Comparison of ENCODE assay signal across 21 cellular contexts in the genomic region with DNA sequence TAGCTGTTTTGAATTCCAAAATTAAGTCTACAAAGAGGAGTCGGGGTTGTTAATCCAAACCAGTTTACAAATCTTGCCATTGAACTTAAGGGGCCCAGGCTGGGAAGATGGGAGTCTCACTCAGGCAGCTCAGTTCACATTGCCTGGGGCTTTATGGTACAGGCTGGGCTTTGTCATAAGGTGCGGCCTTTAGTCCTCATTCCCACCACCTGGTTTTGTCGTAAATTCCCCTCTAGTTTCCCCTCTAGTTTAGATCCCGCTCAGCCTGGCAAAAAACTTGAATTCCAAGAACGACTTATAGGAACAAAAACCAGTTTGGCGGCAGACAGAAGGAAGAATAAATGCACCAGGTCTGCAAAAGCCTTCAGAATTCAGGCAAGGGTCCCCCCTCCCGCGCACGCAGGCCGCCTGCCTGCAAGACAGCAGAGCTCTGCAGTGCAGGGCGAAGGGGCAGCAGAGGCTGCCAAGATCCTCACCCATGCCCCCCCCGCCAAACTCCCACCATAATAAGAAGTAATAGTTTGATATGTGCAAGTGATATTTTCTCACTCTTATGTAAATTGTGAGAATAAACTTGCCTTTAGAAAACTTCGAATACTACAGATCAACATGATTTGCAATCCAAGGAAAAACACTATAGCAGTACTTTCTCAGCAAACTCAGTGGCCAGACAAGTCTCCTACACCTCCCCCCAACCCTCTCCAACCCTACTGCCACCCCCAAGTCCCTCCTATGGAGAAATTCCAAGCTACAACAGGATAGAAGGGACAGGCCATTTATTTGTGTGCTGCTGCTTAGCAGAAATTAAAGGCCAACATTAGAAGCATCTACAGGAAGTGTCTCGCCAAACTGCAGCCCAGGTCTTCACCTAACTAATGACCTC. TPM values are rescaled to one million over a fixed set of nuclear protein-coding genes. Genes with fewer than 3 reads are reported as not detected.
DNase-seq lines count a peak whose midpoint lies in the region; ATAC-seq and TF ChIP-seq lines count a peak whose summit lies in the region.
"Had no signal": no experiment of that assay in that cellular context is flagged by ENCODE, and none has a peak within 500 bp of the region (broad histone marks: within the 10 kb centered on the region; RNA-seq: fewer than 3 reads in every experiment).

No MANE protein-coding gene starts in this region.

- peaks cover 3% of the 10 kb centered on the region for H3K4me1 Mint-ChIP-seq in activated naive CD8-positive, alpha-beta T cell treated with anti-CD3 and anti-CD28 coated beads, Interleukin-2, amount 50 U/mL, for 24 hours
- H3K4me1 Mint-ChIP-seq: activated CD8-positive, alpha-beta memory T cell treated with anti-CD3 and anti-CD28 coated beads, Interleukin-2, amount 10 ng/mL, durations not matched to agents 7 days and 5 days had no signal

- ATAC-seq in HG02678 (IDR thresholded peaks at IDR 0.05; ENCODE audit: unreplicated experiment) = no peak
- ATAC-seq in activated naive CD8-positive, alpha-beta T cell treated with anti-CD3 and anti-CD28 coated beads, Interleukin-2, amount 50 U/mL, for 24 hours = no peak
- ATAC-seq: activated CD4-positive, alpha-beta T cell treated with anti-CD3 and anti-CD28 coated beads for 36 hours; activated CD8-positive, alpha-beta memory T cell treated with anti-CD3 and anti-CD28 coated beads, Interleukin-2, amount 10 ng/mL, durations not matched to agents 7 days and 5 days; effector memory CD8-positive, alpha-beta T cell; heart right ventricle had no signal

- H3K27ac ChIP-seq in cardiac muscle cell (peak overlapping the region; percentile 88), VCaP (peak overlapping the region; percentile 87), thyroid gland (peak overlapping the region; percentile 89 to 95 (median 91))
- H3K27ac ChIP-seq: BLaER1 treated with 17β-estradiol and CSF1 and Interleukin-3, amounts not matched to agents 10 nM and 100 nM; GM23248; ovary; spleen; thoracic aorta had no signal

- 46 to 51% methylated on average over 14 of the region's 14 CpGs for WGBS in thyroid gland, 2 donors

- H3K27ac Mint-ChIP-seq in activated naive CD8-positive, alpha-beta T cell treated with anti-CD3 and anti-CD28 coated beads, Interleukin-2, amount 50 U/mL, for 24 hours = no peak overlapping the region
- H3K27ac Mint-ChIP-seq: activated CD4-positive, alpha-beta T cell treated with anti-CD3 and anti-CD28 coated beads for 36 hours; activated CD8-positive, alpha-beta memory T cell treated with anti-CD3 and anti-CD28 coated beads, Interleukin-2, amount 10 ng/mL, durations not matched to agents 7 days and 5 days; effector memory CD8-positive, alpha-beta T cell had no signal

- no peak for TF ChIP-seq CTCF in cardiac muscle cell (IDR thresholded peaks at IDR 0.05; ENCODE audit: low read depth, low read length)
- no peak for TF ChIP-seq CTCF in VCaP (conservative IDR thresholded peaks at IDR 0.05)
- no peak for TF ChIP-seq CTCF in thyroid gland (IDR thresholded peaks at IDR 0.05)

- no peak overlapping the region for H3K4me3 Mint-ChIP-seq in activated naive CD8-positive, alpha-beta T cell treated with anti-CD3 and anti-CD28 coated beads, Interleukin-2, amount 50 U/mL, for 24 hours
- H3K4me3 Mint-ChIP-seq: activated CD4-positive, alpha-beta T cell treated with anti-CD3 and anti-CD28 coated beads for 36 hours; activated CD8-positive, alpha-beta memory T cell treated with anti-CD3 and anti-CD28 coated beads, Interleukin-2, amount 10 ng/mL, durations not matched to agents 7 days and 5 days; effector memory CD8-positive, alpha-beta T cell had no signal

- peak overlapping the region; percentile 55 for H3K4me3 ChIP-seq in cardiac muscle cell
- H3K4me3 ChIP-seq in thyroid gland (replicated peaks in 1 of 3) = no peak overlapping the region
- H3K4me3 ChIP-seq: BLaER1 treated with 17β-estradiol and CSF1 and Interleukin-3, amounts not matched to agents 10 nM and 100 nM; GM23248; heart right ventricle; ovary; spleen; thoracic aorta had no signal

- no peaks in the 10 kb centered on the region for H3K9me3 Mint-ChIP-seq in activated naive CD8-positive, alpha-beta T cell treated with anti-CD3 and anti-CD28 coated beads, Interleukin-2, amount 50 U/mL, for 24 hours
- H3K9me3 Mint-ChIP-seq: effector memory CD8-positive, alpha-beta T cell had no signal

- H3K36me3 Mint-ChIP-seq in activated naive CD8-positive, alpha-beta T cell treated with anti-CD3 and anti-CD28 coated beads, Interleukin-2, amount 50 U/mL, for 24 hours (ENCODE audit: low read depth) = no peaks in the 10 kb centered on the region
- H3K36me3 Mint-ChIP-seq: activated CD8-positive, alpha-beta memory T cell treated with anti-CD3 and anti-CD28 coated beads, Interleukin-2, amount 10 ng/mL, durations not matched to agents 7 days and 5 days had no signal

- peaks cover 9% of the 10 kb centered on the region for H3K27me3 ChIP-seq in cardiac muscle cell
- H3K27me3 ChIP-seq in thyroid gland = no peaks in the 10 kb centered on the region
- H3K27me3 ChIP-seq: ovary had no signal

- TF ChIP-seq POLR2A in thyroid gland (IDR thresholded peaks at IDR 0.05) = no peak

- H3K9me3 ChIP-seq in cardiac muscle cell (ENCODE audit: low read depth) (no peaks in the 10 kb centered on the region), thyroid gland (no peaks in the 10 kb centered on the region)
- H3K9me3 ChIP-seq: heart right ventricle, ovary, spleen, thoracic aorta had no signal

- H3K27me3 Mint-ChIP-seq in activated naive CD8-positive, alpha-beta T cell treated with anti-CD3 and anti-CD28 coated beads, Interleukin-2, amount 50 U/mL, for 24 hours = peaks cover 72% of the 10 kb centered on the region

- DNase-seq in cardiac muscle cell (ENCODE audit: low read depth in 1 of 2, low spot score in 1 of 2) (no peak), cardiac septum (ENCODE audit: low spot score) (no peak), islet precursor cell (peak; percentile 76), thyroid gland (no peak), LoVo (ENCODE audit: low spot score) (no peak)
- DNase-seq in activated naive CD8-positive, alpha-beta T cell treated with anti-CD3 and anti-CD28 coated beads, Interleukin-2, amount 50 U/mL, for 24 hours = no peak
- DNase-seq: activated CD4-positive, alpha-beta T cell treated with anti-CD3 and anti-CD28 coated beads for 36 hours; activated CD8-positive, alpha-beta memory T cell treated with anti-CD3 and anti-CD28 coated beads, Interleukin-2, amount 10 ng/mL, durations not matched to agents 7 days and 5 days; central memory CD4-positive, alpha-beta T cell; DMS 273 treated with DMSO at 0.1 percent for 48 hours; effector memory CD8-positive, alpha-beta T cell; GM23248; NCI-H1436; ovary; spleen had no signal

- H3K4me1 ChIP-seq in cardiac muscle cell (ENCODE audit: low read depth) (peaks cover 56% of the 10 kb centered on the region), thyroid gland (peaks cover 48 to 58% of the 10 kb centered on the region in 2 donors)

- intact Hi-C loops in cardiac septum (cut with DNase I) (no loop called here), thyroid gland (cut with DNase I) (no loop called here)

- H3K36me3 ChIP-seq in cardiac muscle cell (no peaks in the 10 kb centered on the region), thyroid gland (no peaks in the 10 kb centered on the region)
- H3K36me3 ChIP-seq: BLaER1 treated with 17β-estradiol and CSF1 and Interleukin-3, amounts not matched to agents 10 nM and 100 nM; heart right ventricle; ovary; spleen; thoracic aorta had no signal

RNA-seq across cellular contexts. Expression of a gene that starts 4.0 kb away (rescaled TPM):
- total RNA-seq in cardiac muscle cell = 213 and 276 TPM in 2 replicates
- 130 and 178 TPM in 2 replicates for polyA plus RNA-seq in cardiac muscle cell
- 2.7 TPM for total RNA-seq in cardiac septum
- 100 to 1,000 TPM in 1 of 4 donors, 10 to 100 TPM in 3; 34.0 to 113 (median 80.2) TPM for total RNA-seq in thyroid gland
- total RNA-seq: activated CD8-positive, alpha-beta memory T cell treated with anti-CD3 and anti-CD28 coated beads, Interleukin-2, amount 10 ng/mL, durations not matched to agents 7 days and 5 days; GM23248; LHCN-M2 had no signal
- polyA plus RNA-seq: GM23248 had no signal
